23 cellular contexts compared by ENCODE assay signal in genomic region chrX:45126158-45126557, GRCh38.
"Had no signal": no experiment of that assay in that cellular context is flagged by ENCODE, and none has a peak within 500 bp of the region (broad histone marks: within the 10 kb centered on the region; RNA-seq: fewer than 3 reads in every experiment).

No MANE protein-coding gene starts in this region.

- H3K4me3 ChIP-seq: ascending aorta, cardiac muscle cell, coronary artery, spleen, suprapubic skin, tibial artery had no signal

- DNase-seq: activated CD4-positive, alpha-beta T cell treated with anti-CD3 and anti-CD28 coated beads for 48 hours; activated CD4-positive, alpha-beta T cell treated with anti-CD3 and anti-CD28 coated beads, Interleukin-2, amount 50 U/mL, for 48 hours; activated CD8-positive, alpha-beta memory T cell treated with anti-CD3 and anti-CD28 coated beads for 24 hours; activated gamma-delta T cell; activated naive CD4-positive, alpha-beta T cell treated with anti-CD3 and anti-CD28 coated beads, Interleukin-2, amount 10 ng/mL, durations not matched to agents 7 days and 5 days; activated naive CD8-positive, alpha-beta T cell treated with anti-CD3 and anti-CD28 coated beads, Interleukin-2, amount 10 ng/mL, durations not matched to agents 7 days and 5 days; cerebellar nuclear complex; effector memory CD8-positive, alpha-beta T cell; foreskin fibroblast; head of caudate nucleus; hippocampal formation; kidney; left colon; mammary epithelial cell; posterior cingulate gyrus; right cardiac atrium; spleen; stimulated activated naive CD4-positive, alpha-beta T cell; tibial artery had no signal
